ENCODE assay signal across 1 cellular context in the genomic region with DNA sequence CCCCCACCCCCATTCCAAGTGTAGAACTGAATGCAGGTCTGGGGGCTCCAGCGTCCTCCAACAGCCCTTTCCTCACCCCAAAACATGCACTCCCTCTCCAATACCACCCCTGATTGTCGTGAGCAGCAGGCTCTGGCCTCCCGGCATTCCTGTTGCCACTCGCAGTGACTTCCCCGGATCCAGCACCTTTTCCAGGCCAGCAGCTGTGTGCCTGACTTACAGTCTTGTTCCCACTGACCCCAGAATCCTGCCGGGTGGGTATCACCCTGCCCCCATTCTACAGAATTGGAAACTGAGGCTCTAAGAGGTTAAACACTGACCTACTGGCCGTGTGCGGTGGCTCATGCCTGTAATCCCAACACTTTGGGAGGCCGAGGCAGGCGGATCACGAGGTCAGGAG.
TF ChIP-seq lines count a peak whose summit lies in the region.

No MANE protein-coding gene starts in this region.

TF ChIP-seq in H1, 55 proteins besides CTCF, POLR2A, EP300 and RAD21:
- TF ChIP-seq CEBPB (IDR thresholded peaks at IDR 0.05; ENCODE audit: low read depth, low read length) (no peak), HDAC6 (IDR thresholded peaks at IDR 0.05; ENCODE audit: low read depth, low read length) (no peak), SRF (IDR thresholded peaks at IDR 0.05; ENCODE audit: low read depth, low read length) (no peak), EGR1 (IDR thresholded peaks at IDR 0.05; ENCODE audit: borderline replicate concordance, low read depth, low read length) (no peak), CHD2 (IDR thresholded peaks at IDR 0.05; ENCODE audit: low read length) (no peak), SAP30 (IDR thresholded peaks at IDR 0.05; ENCODE audit: insufficient read depth, insufficient replicate concordance, low read length) (no peak)
- TF ChIP-seq, protein P1, sequence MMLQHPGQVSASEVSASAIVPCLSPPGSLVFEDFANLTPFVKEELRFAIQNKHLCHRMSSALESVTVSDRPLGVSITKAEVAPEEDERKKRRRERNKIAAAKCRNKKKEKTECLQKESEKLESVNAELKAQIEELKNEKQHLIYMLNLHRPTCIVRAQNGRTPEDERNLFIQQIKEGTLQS (IDR thresholded peaks at IDR 0.05; ENCODE audit: insufficient read depth, low read depth, low read length) = no peak
